In genomic region chr15:85402195-85402921, GRCh38 we compare ENCODE assay signal across 1 cellular context.
TF ChIP-seq lines count a peak whose summit lies in the region.

No MANE protein-coding gene starts in this region.

TF ChIP-seq in HEK293, 187 proteins besides CTCF, POLR2A, EP300 and RAD21 (continued from another document):
- TF ChIP-seq ZNF488 (tag by site-specific recombination; IDR thresholded peaks at IDR 0.05) (no peak), PRDM6 (tag by site-specific recombination; IDR thresholded peaks at IDR 0.05) (peak; percentile 49; the same call in 1 of the 2 replicates), ZNF184 (tag by site-specific recombination; IDR thresholded peaks at IDR 0.05) (no peak), ZNF394 (tag by site-specific recombination; IDR thresholded peaks at IDR 0.05; ENCODE audit: borderline replicate concordance) (peak; percentile 65; the same call in 1 of the 2 replicates), ZBTB48 (tag by site-specific recombination; IDR thresholded peaks at IDR 0.05) (no peak), EGR2 (tag by site-specific recombination; IDR thresholded peaks at IDR 0.05; ENCODE audit: low read depth) (no peak), KLF9 (tag by site-specific recombination; IDR thresholded peaks at IDR 0.05; ENCODE audit: low read depth) (no peak), ZNF529 (tag by site-specific recombination; IDR thresholded peaks at IDR 0.05; ENCODE audit: insufficient replicate concordance) (no peak), ZBTB17 (tag by site-specific recombination; IDR thresholded peaks at IDR 0.05) (peak; percentile 35; the same call in 1 of the 2 replicates), ZNF664 (tag by site-specific recombination; IDR thresholded peaks at IDR 0.05) (peak; percentile 82), OSR2 (tag by site-specific recombination; IDR thresholded peaks at IDR 0.05) (peak; percentile 69)
